Comparison of ENCODE assay signal across 7 cellular contexts in genomic region chr12:125185740-125186470, GRCh38. TPM values are rescaled to one million over a fixed set of nuclear protein-coding genes. Genes with fewer than 3 reads are reported as not detected.
A peak's percentile ranks its signal among the peaks of the same experiment; 100 is the strongest.
DNase-seq lines count a peak whose midpoint lies in the region; ATAC-seq and TF ChIP-seq lines count a peak whose summit lies in the region.

TSS of gene TMEM132B (plus strand) at chr12:125186386.

- H2AFZ ChIP-seq in neuron (ENCODE audit: low read depth, low read length) = no peak within 1 kb of the TSS

- H3K27me3 ChIP-seq in neuron (ENCODE audit: insufficient read depth, low read length) (peaks cover 52% of the 10 kb centered on the region), vagina (peaks cover 14% of the 10 kb centered on the region)

- intact Hi-C loops in vagina (cut with DNase I) = no loop called here

- peak; percentile 24 for DNase-seq in NCI-H446 treated with DMSO at 0.1 percent for 48 hours (lab: John Stamatoyannopoulos, UW)
- DNase-seq in activated T-cell treated with anti-CD3 and anti-CD28 coated beads, Interleukin-2, amount 50 U/mL, for 48 hours = peak; percentile 48 to 68
- DNase-seq in foreskin fibroblast = peak; percentile 70 to 87
- DNase-seq in vagina (ENCODE audit: extremely low spot score in 2 of 2) = no peak

- TF ChIP-seq CTCF in GM12872 (IDR thresholded peaks at IDR 0.05; ENCODE audit: insufficient read depth, low read depth, low read length) (peak; percentile 31; the same call in 1 of the 3 replicates), foreskin fibroblast (IDR thresholded peaks at IDR 0.05; ENCODE audit: low read depth, low read length) (no peak), vagina (IDR thresholded peaks at IDR 0.05) (peak in 1 of 3 experiments; percentile 27)

- no peaks in the 10 kb centered on the region for H3K36me3 ChIP-seq in neuron (ENCODE audit: insufficient read depth, low read length)
- no peaks in the 10 kb centered on the region for H3K36me3 ChIP-seq in vagina

- no peak within 1 kb of the TSS for H3K27ac ChIP-seq in vagina

- H3K9me3 ChIP-seq in neuron (ENCODE audit: low read length) = no peaks in the 10 kb centered on the region
- H3K9me3 ChIP-seq in vagina = no peaks in the 10 kb centered on the region

- peak; percentile 73 for ATAC-seq in HG02759 (IDR thresholded peaks at IDR 0.05; ENCODE audit: unreplicated experiment)

- peak within 1 kb of the TSS; percentile 31 to 45 for H3K4me3 ChIP-seq in foreskin fibroblast (ENCODE audit: low read depth in 1 of 2, low read length in 2 of 2)
- peak within 1 kb of the TSS; percentile 18 for H3K4me3 ChIP-seq in neuron (ENCODE audit: low read length)
- peak within 1 kb of the TSS; percentile 36 to 39 for H3K4me3 ChIP-seq in vagina

- no peak for TF ChIP-seq POLR2A in vagina (IDR thresholded peaks at IDR 0.05)

- H3K4me1 ChIP-seq in neuron (ENCODE audit: insufficient read depth, low read length) (peaks cover 27% of the 10 kb centered on the region), vagina (peaks cover 38% of the 10 kb centered on the region)

RNA-seq across cellular contexts. Expression of gene TMEM132B, which starts in this region (rescaled TPM):
- total RNA-seq in vagina = 3.2 TPM

Comparison
In these comparisons a context has a peak if more than half of its experiments do, and no peak if none do; other contexts are left out.
1. DNase-seq: peak in NCI-H446 treated with DMSO at 0.1 percent for 48 hours (single experiment), activated T-cell treated with anti-CD3 and anti-CD28 coated beads, Interleukin-2, amount 50 U/mL, for 48 hours (2 of 2) and foreskin fibroblast (2 of 2); none in vagina (0 of 2).
2. Peak in every context shown above with its lines, with median percentiles within 50 percentile points of each other: H3K4me3 ChIP-seq.